ENCODE assay signal across 9 cellular contexts in genomic region chr11:94786264-94787126, GRCh38. TPM values are rescaled to one million over a fixed set of nuclear protein-coding genes. Genes with fewer than 3 reads are reported as not detected.
DNase-seq lines count a peak whose midpoint lies in the region; ATAC-seq, FAIRE-seq and TF ChIP-seq lines count a peak whose summit lies in the region.
"Had no signal": no experiment of that assay in that cellular context is flagged by ENCODE, and none has a peak within 500 bp of the region (broad histone marks: within the 10 kb centered on the region; RNA-seq: fewer than 3 reads in every experiment).

No MANE protein-coding gene starts in this region.

- TF ChIP-seq POLR2A in tibial nerve (IDR thresholded peaks at IDR 0.05): no peak

- H3K27me3 ChIP-seq in right atrium auricular region (no peaks in the 10 kb centered on the region), tibial nerve (no peaks in the 10 kb centered on the region)

- TF ChIP-seq CTCF in 22Rv1 (IDR thresholded peaks at IDR 0.05) (peak; percentile 85), GM12873 (IDR thresholded peaks at IDR 0.05; ENCODE audit: insufficient read depth, low read depth, low read length, missing control alignments) (peak; percentile 56), right atrium auricular region (IDR thresholded peaks at IDR 0.05) (peak; percentile 67 to 71), tibial nerve (IDR thresholded peaks at IDR 0.05) (peak in 4 of 5 experiments; percentile 45 to 60 (median 55))

- H3K4me1 ChIP-seq in right atrium auricular region (peaks cover 0 to 93% of the 10 kb centered on the region in 2 donors), tibial nerve (peaks cover 0 to 96% (median 30%) of the 10 kb centered on the region in 4 donors)

- H3K9me3 ChIP-seq in right atrium auricular region (no peaks in the 10 kb centered on the region), tibial nerve (no peaks in the 10 kb centered on the region)
- H3K9me3 ChIP-seq: HAP-1 had no signal

- H3K27ac ChIP-seq in 22Rv1: no peak overlapping the region
- no peak overlapping the region for H3K27ac ChIP-seq in right atrium auricular region
- H3K27ac ChIP-seq in tibial nerve: no peak overlapping the region

- TF ChIP-seq EP300 in tibial nerve (IDR thresholded peaks at IDR 0.05): no peak

- FAIRE-seq in TTC549 (lab: Jason Lieb, UNC): peak; percentile 79

- 53 to 55% methylated on average over 10 of the region's 10 CpGs for WGBS in tibial nerve, 2 donors

- DNase-seq in right atrium auricular region (ENCODE audit: low spot score) (no peak), tibial nerve (ENCODE audit: low spot score in 2 of 2) (no peak), 8988T (no peak), COLO668 (lab: John Stamatoyannopoulos, UW; ENCODE audit: unreplicated experiment) (no peak)

- ATAC-seq in HG03159 (IDR thresholded peaks at IDR 0.05; ENCODE audit: unreplicated experiment): peak; percentile 83

- H3K36me3 ChIP-seq in right atrium auricular region (no peaks in the 10 kb centered on the region), tibial nerve (no peaks in the 10 kb centered on the region)
- H3K36me3 ChIP-seq: HAP-1 had no signal

- H3K4me3 ChIP-seq in right atrium auricular region: no peak overlapping the region
- no peak overlapping the region for H3K4me3 ChIP-seq in tibial nerve
- H3K4me3 ChIP-seq: HAP-1 had no signal

RNA-seq across cellular contexts. Expression of gene AMOTL1, which starts 18.3 kb away (rescaled TPM):
- total RNA-seq in right atrium auricular region (10 to 100 TPM; 56.7 to 59.5 TPM), tibial nerve (10 to 100 TPM; 46.5 to 58.0 (median 51.9) TPM)
